12 cellular contexts compared by ENCODE assay signal in the genomic region with DNA sequence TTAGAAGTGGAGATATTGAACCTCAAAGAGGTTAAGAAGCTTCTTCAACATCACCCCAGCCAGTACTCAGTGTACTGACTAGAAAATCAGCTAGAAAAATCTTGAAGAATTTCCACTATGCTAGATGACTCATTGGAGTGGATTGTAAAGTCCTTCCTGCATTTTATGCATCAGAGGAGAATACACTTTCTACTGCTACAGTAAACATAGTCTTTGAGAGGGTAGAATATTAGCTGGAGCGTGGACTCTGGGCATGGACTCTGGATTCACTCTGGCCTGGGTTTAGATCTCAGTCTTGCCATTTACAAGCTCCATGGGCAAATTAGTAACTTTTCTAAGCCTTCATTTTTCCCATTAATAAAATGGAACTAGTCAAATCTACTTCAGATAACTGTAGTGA.
DNase-seq lines count a peak whose midpoint lies in the region; ATAC-seq, FAIRE-seq and TF ChIP-seq lines count a peak whose summit lies in the region.
"Had no signal": no experiment of that assay in that cellular context is flagged by ENCODE, and none has a peak within 500 bp of the region (broad histone marks: within the 10 kb centered on the region; RNA-seq: fewer than 3 reads in every experiment).

No MANE protein-coding gene starts in this region.

- no peak overlapping the region for H3K27ac Mint-ChIP-seq in WTC11
- H3K27ac Mint-ChIP-seq: T-helper 2 cell treated with Interferon-gamma antibody and Interleukin-4, amounts not matched to agents 5 μg/mL and 100 μg/mL, for 36 hours had no signal

- H3K4me1 ChIP-seq in smooth muscle cell (ENCODE audit: low read depth): no peaks in the 10 kb centered on the region

- no peak overlapping the region for H2AFZ ChIP-seq in smooth muscle cell (ENCODE audit: low read depth)

- CTCF ChIA-PET in WTC11 (lab: Charles Lee): no interaction called here

- no peaks in the 10 kb centered on the region for H3K36me3 Mint-ChIP-seq in WTC11

- peak overlapping the region; percentile 69 for H3K4me2 ChIP-seq in smooth muscle cell

- POLR2A ChIA-PET in WTC11 (lab: Charles Lee): no interaction called here

- H3K4me1 Mint-ChIP-seq in WTC11: peaks cover 25% of the 10 kb centered on the region

- FAIRE-seq in frontal cortex (lab: Jason Lieb, UNC): no peak

- peaks cover 12% of the 10 kb centered on the region for H3K9me3 Mint-ChIP-seq in WTC11
- H3K9me3 Mint-ChIP-seq: T-helper 2 cell treated with Interferon-gamma antibody and Interleukin-4, amounts not matched to agents 5 μg/mL and 100 μg/mL, for 36 hours had no signal

- no peaks in the 10 kb centered on the region for H3K27me3 ChIP-seq in smooth muscle cell (ENCODE audit: low read depth)

- 5% methylated on average over 1 of the region's 1 CpG for WGBS in smooth muscle cell (ENCODE audit: low lambda C conversion rate)

- H3K9ac ChIP-seq in smooth muscle cell (ENCODE audit: low read depth): no peak overlapping the region

- H3F3A ChIP-seq in smooth muscle cell (ENCODE audit: low read depth): peaks cover 10% of the 10 kb centered on the region

- H3K4me3 Mint-ChIP-seq in WTC11: no peak overlapping the region
- H3K4me3 Mint-ChIP-seq: T-helper 2 cell treated with Interferon-gamma antibody and Interleukin-4, amounts not matched to agents 5 μg/mL and 100 μg/mL, for 36 hours had no signal

- TF ChIP-seq CTCF in WTC11 (IDR thresholded peaks at IDR 0.05) (no peak), smooth muscle cell (IDR thresholded peaks at IDR 0.05; ENCODE audit: borderline replicate concordance, insufficient read depth, poor library complexity, severe bottlenecking) (no peak)

- DNase-seq in H4 (ENCODE audit: low spot score): peak; percentile 56
- no peak for DNase-seq in WTC11 (ENCODE audit: low spot score)
- peak; percentile 2 for DNase-seq in glomerular endothelial cell (ENCODE audit: extremely low read depth, low read depth, low spot score)
- no peak for DNase-seq in smooth muscle cell (lab: John Stamatoyannopoulos, UW; ENCODE audit: unreplicated experiment)
- DNase-seq in HuH-7.5 (ENCODE audit: low spot score): no peak
- DNase-seq in ecto neural progenitor cell (ENCODE audit: low spot score): no peak
- no peak for DNase-seq in frontal cortex (ENCODE audit: low spot score in 2 of 2)
- no peak for DNase-seq in stimulated activated naive CD8-positive, alpha-beta T cell treated with anti-CD3 and anti-CD28 coated beads, Interleukin-15, Interleukin-2, amounts not matched to agents 100 U/mL and 50 U/mL, for 24 hours
- DNase-seq: activated T-cell treated with anti-CD3 and anti-CD28 coated beads, Interleukin-2, amount 50 U/mL, for 48 hours; effector memory CD4-positive, alpha-beta T cell; NCI-H2171 treated with DMSO at 0.1 percent for 48 hours had no signal

- H4K20me1 ChIP-seq in smooth muscle cell (ENCODE audit: low read depth): no peaks in the 10 kb centered on the region

- no peak for ATAC-seq in WTC11
- ATAC-seq in stimulated activated naive CD8-positive, alpha-beta T cell treated with anti-CD3 and anti-CD28 coated beads, Interleukin-15, Interleukin-2, amounts not matched to agents 100 U/mL and 50 U/mL, for 24 hours: no peak

- H3K9me3 ChIP-seq in smooth muscle cell (replicated peaks; ENCODE audit: low read depth): no peaks in the 10 kb centered on the region

- no peak overlapping the region for H3K4me3 ChIP-seq in smooth muscle cell

- no peaks in the 10 kb centered on the region for H3K79me2 ChIP-seq in smooth muscle cell (ENCODE audit: low read depth)

- peak overlapping the region; percentile 67 for H3K27ac ChIP-seq in smooth muscle cell (ENCODE audit: low read depth)

- no peaks in the 10 kb centered on the region for H3K27me3 Mint-ChIP-seq in WTC11 (ENCODE audit: low read depth)

- peaks cover under 1% of the 10 kb centered on the region for H3K36me3 ChIP-seq in smooth muscle cell (ENCODE audit: low read depth)

TF ChIP-seq in WTC11, 78 proteins besides CTCF, POLR2A, EP300 and RAD21:
- TF ChIP-seq, protein P1, sequence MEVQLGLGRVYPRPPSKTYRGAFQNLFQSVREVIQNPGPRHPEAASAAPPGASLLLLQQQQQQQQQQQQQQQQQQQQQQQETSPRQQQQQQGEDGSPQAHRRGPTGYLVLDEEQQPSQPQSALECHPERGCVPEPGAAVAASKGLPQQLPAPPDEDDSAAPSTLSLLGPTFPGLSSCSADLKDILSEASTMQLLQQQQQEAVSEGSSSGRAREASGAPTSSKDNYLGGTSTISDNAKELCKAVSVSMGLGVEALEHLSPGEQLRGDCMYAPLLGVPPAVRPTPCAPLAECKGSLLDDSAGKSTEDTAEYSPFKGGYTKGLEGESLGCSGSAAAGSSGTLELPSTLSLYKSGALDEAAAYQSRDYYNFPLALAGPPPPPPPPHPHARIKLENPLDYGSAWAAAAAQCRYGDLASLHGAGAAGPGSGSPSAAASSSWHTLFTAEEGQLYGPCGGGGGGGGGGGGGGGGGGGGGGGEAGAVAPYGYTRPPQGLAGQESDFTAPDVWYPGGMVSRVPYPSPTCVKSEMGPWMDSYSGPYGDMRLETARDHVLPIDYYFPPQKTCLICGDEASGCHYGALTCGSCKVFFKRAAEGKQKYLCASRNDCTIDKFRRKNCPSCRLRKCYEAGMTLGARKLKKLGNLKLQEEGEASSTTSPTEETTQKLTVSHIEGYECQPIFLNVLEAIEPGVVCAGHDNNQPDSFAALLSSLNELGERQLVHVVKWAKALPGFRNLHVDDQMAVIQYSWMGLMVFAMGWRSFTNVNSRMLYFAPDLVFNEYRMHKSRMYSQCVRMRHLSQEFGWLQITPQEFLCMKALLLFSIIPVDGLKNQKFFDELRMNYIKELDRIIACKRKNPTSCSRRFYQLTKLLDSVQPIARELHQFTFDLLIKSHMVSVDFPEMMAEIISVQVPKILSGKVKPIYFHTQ (CRISPR knock-in tag; IDR thresholded peaks at IDR 0.05): no peak
- TF ChIP-seq GABPB1 (CRISPR knock-in tag; IDR thresholded peaks at IDR 0.05): peak; percentile 45; the same call in 1 of the 2 replicates

Comparison
In these comparisons a context has a peak if more than half of its experiments do, and no peak if none do; other contexts are left out.
1. DNase-seq: peak in H4 (single experiment) and glomerular endothelial cell (single experiment); none in WTC11 (single experiment), smooth muscle cell (single experiment), HuH-7.5 (single experiment), ecto neural progenitor cell (single experiment), frontal cortex (0 of 2) and stimulated activated naive CD8-positive, alpha-beta T cell treated with anti-CD3 and anti-CD28 coated beads, Interleukin-15, Interleukin-2, amounts not matched to agents 100 U/mL and 50 U/mL, for 24 hours (single experiment).